ENCODE assay signal across 2 cellular contexts in genomic region chr9:33117306-33117705, GRCh38.
TF ChIP-seq lines count a peak whose summit lies in the region.

No MANE protein-coding gene starts in this region.

TF ChIP-seq in HCT116, 20 proteins besides CTCF, POLR2A, EP300 and RAD21 (continued from another document):
- TF ChIP-seq REST (IDR thresholded peaks at IDR 0.05; ENCODE audit: low read depth): no peak

TF ChIP-seq in SK-N-SH, 30 proteins besides CTCF, POLR2A, EP300 and RAD21 (continued from another document):
- TF ChIP-seq REST (IDR thresholded peaks at IDR 0.05; ENCODE audit: low read depth, low read length) (no peak), SMC3 (IDR thresholded peaks at IDR 0.05; ENCODE audit: low read depth, low read length) (no peak), TCF12 (IDR thresholded peaks at IDR 0.05) (no peak), ZBTB33 (IDR thresholded peaks at IDR 0.05; ENCODE audit: borderline replicate concordance, low read depth) (no peak), RXRA (IDR thresholded peaks at IDR 0.05; ENCODE audit: borderline replicate concordance, low read depth) (no peak), NFIC (IDR thresholded peaks at IDR 0.05; ENCODE audit: borderline replicate concordance) (no peak)
